Comparison of ENCODE assay signal across 8 cellular contexts in genomic region chr13:19860884-19861655, GRCh38. TPM values are rescaled to one million over a fixed set of nuclear protein-coding genes. Genes with fewer than 3 reads are reported as not detected.
DNase-seq lines count a peak whose midpoint lies in the region; ATAC-seq and TF ChIP-seq lines count a peak whose summit lies in the region.

No MANE protein-coding gene starts in this region.

- H3K27me3 ChIP-seq in right cardiac atrium (ENCODE audit: control insufficient read depth, insufficient read depth), result no peaks in the 10 kb centered on the region

- POLR2A ChIA-PET in activated CD8-positive, alpha-beta T cell treated with anti-CD3 and anti-CD28 coated beads, Interleukin-2, amount 10 ng/mL, durations not matched to agents 7 days and 5 days (lab: Charles Lee), result interaction anchor here (0.6 to 1.4 kb wide), 5 partner anchors 9 to 146 kb away, joined by 3 to 6 read pairs (median 3); no protein-coding TSS in a partner anchor

- WGBS in right cardiac atrium, result 81% methylated on average over 4 of the region's 4 CpGs

- no peak overlapping the region for H3K27ac ChIP-seq in right cardiac atrium (ENCODE audit: low read length)

- H3K4me3 ChIP-seq in right cardiac atrium (ENCODE audit: low read length), result peak overlapping the region; percentile 93

- no peaks in the 10 kb centered on the region for H3K9me3 Mint-ChIP-seq in activated CD8-positive, alpha-beta T cell treated with anti-CD3 and anti-CD28 coated beads, Interleukin-2, amount 10 ng/mL, durations not matched to agents 7 days and 5 days (ENCODE audit: insufficient read depth)
- H3K9me3 Mint-ChIP-seq in immature natural killer cell (no peaks in the 10 kb centered on the region), type B pancreatic cell (no peaks in the 10 kb centered on the region)

- H3K36me3 Mint-ChIP-seq in activated CD8-positive, alpha-beta T cell treated with anti-CD3 and anti-CD28 coated beads, Interleukin-2, amount 10 ng/mL, durations not matched to agents 7 days and 5 days (ENCODE audit: low read depth), result peaks cover 45% of the 10 kb centered on the region
- H3K36me3 Mint-ChIP-seq in immature natural killer cell (peaks cover 0 to 10% (median 5%) of the 10 kb centered on the region in 3 donors), type B pancreatic cell (peaks cover 16% of the 10 kb centered on the region)

- H3K4me3 Mint-ChIP-seq in activated CD8-positive, alpha-beta T cell treated with anti-CD3 and anti-CD28 coated beads, Interleukin-2, amount 10 ng/mL, durations not matched to agents 7 days and 5 days, result peak overlapping the region; percentile 98
- H3K4me3 Mint-ChIP-seq in immature natural killer cell, result peak overlapping the region; percentile 88 to 98 (median 94)
- H3K4me3 Mint-ChIP-seq in type B pancreatic cell, result peak overlapping the region; percentile 97

- no peaks in the 10 kb centered on the region for H3K9me3 ChIP-seq in right cardiac atrium (ENCODE audit: control insufficient read depth, low read length)

- intact Hi-C loops in right cardiac atrium (cut with DNase I), result loop anchor here in 1 of 4 donors (5.0 kb wide), 1 partner anchor 96 kb away; the partner anchor contains the start of gene ZMYM2
- intact Hi-C loops in Right ventricle myocardium superior (cut with DNase I), result loop anchor here (5.0 kb wide), 1 partner anchor 96 kb away; the partner anchor contains the start of gene ZMYM2

- no peak for TF ChIP-seq CTCF in type B pancreatic cell (conservative IDR thresholded peaks at IDR 0.05)

- CTCF ChIA-PET in activated CD8-positive, alpha-beta T cell treated with anti-CD3 and anti-CD28 coated beads, Interleukin-2, amount 10 ng/mL, durations not matched to agents 7 days and 5 days (lab: Charles Lee), result interaction anchor here (0.7 to 3.2 kb wide), 5 partner anchors 9 to 99 kb away, joined by 3 to 14 read pairs (median 6); partner anchors contain the start of gene PSPC1

- no peaks in the 10 kb centered on the region for H3K27me3 Mint-ChIP-seq in activated CD8-positive, alpha-beta T cell treated with anti-CD3 and anti-CD28 coated beads, Interleukin-2, amount 10 ng/mL, durations not matched to agents 7 days and 5 days (ENCODE audit: low read depth)
- peaks cover 7 to 17% (median 8%) of the 10 kb centered on the region in 3 donors for H3K27me3 Mint-ChIP-seq in immature natural killer cell (ENCODE audit: low read depth in 3 of 3)
- H3K27me3 Mint-ChIP-seq in type B pancreatic cell, result no peaks in the 10 kb centered on the region

- H3K27ac Mint-ChIP-seq in activated CD8-positive, alpha-beta T cell treated with anti-CD3 and anti-CD28 coated beads, Interleukin-2, amount 10 ng/mL, durations not matched to agents 7 days and 5 days, result peak overlapping the region; percentile 99
- H3K27ac Mint-ChIP-seq in immature natural killer cell, result peak overlapping the region; percentile 94 to 97 (median 96)
- H3K27ac Mint-ChIP-seq in type B pancreatic cell, result peak overlapping the region; percentile 97

- peaks cover 44% of the 10 kb centered on the region for H3K4me1 Mint-ChIP-seq in activated CD8-positive, alpha-beta T cell treated with anti-CD3 and anti-CD28 coated beads, Interleukin-2, amount 10 ng/mL, durations not matched to agents 7 days and 5 days (ENCODE audit: low read depth)
- H3K4me1 Mint-ChIP-seq in immature natural killer cell (peaks cover 47 to 59% of the 10 kb centered on the region in 2 donors), type B pancreatic cell (ENCODE audit: unreplicated experiment) (peaks cover 20% of the 10 kb centered on the region)

- no peak for ATAC-seq in right cardiac atrium
- no peak for ATAC-seq in Right ventricle myocardium superior (ENCODE audit: poor library complexity)
- ATAC-seq in activated CD8-positive, alpha-beta T cell treated with anti-CD3 and anti-CD28 coated beads, Interleukin-2, amount 10 ng/mL, durations not matched to agents 7 days and 5 days, result no peak
- no peak for ATAC-seq in GM18517 (IDR thresholded peaks at IDR 0.05; ENCODE audit: unreplicated experiment)

- DNase-seq in right cardiac atrium, result no peak
- no peak for DNase-seq in Right ventricle myocardium superior
- peak; percentile 49 for DNase-seq in activated CD8-positive, alpha-beta T cell treated with anti-CD3 and anti-CD28 coated beads, Interleukin-2, amount 10 ng/mL, durations not matched to agents 7 days and 5 days
- DNase-seq in immature natural killer cell, result peak in 1 of 3 donors; percentile 7
- DNase-seq in type B pancreatic cell (ENCODE audit: extremely low spot score, unreplicated experiment), result no peak
- DNase-seq in NCI-H1930 (lab: John Stamatoyannopoulos, UW), result no peak
- DNase-seq in GF-D8 (lab: John Stamatoyannopoulos, UW), result no peak

- peaks cover 2% of the 10 kb centered on the region for H3K4me1 ChIP-seq in right cardiac atrium (ENCODE audit: control insufficient read depth, insufficient read depth, low read length)

RNA-seq across cellular contexts. Expression of gene ZMYM5, which starts 2.4 kb away (rescaled TPM):
- total RNA-seq in right cardiac atrium (10 to 100 TPM in 1 of 4 donors, 1 to 10 TPM in 3; 7.7 to 12.7 (median 8.5) TPM), Right ventricle myocardium superior (6.5 TPM), type B pancreatic cell (ENCODE audit: low replicate concordance) (15.1 and 16.4 TPM in 2 replicates)
- polyA plus RNA-seq in right cardiac atrium (6.7 TPM), immature natural killer cell (10 to 100 TPM; 17.5 to 30.1 (median 25.9) TPM)
- 10 to 100 TPM; 15.8 to 18.2 TPM for total RNA-seq in activated CD8-positive, alpha-beta T cell treated with anti-CD3 and anti-CD28 coated beads, Interleukin-2, amount 10 ng/mL, durations not matched to agents 7 days and 5 days
